Comparison of ENCODE assay signal across 29 cellular contexts in genomic region chr5:11491658-11492057, GRCh38.
"Had no signal": no experiment of that assay in that cellular context is flagged by ENCODE, and none has a peak within 500 bp of the region (broad histone marks: within the 10 kb centered on the region; RNA-seq: fewer than 3 reads in every experiment).

No MANE protein-coding gene starts in this region.

- H3K27me3 Mint-ChIP-seq: naive B cell; stimulated activated naive CD8-positive, alpha-beta T cell treated with anti-CD3 and anti-CD28 coated beads, Interleukin-15, amount 100 ng/mL, for 72 hours; type B pancreatic cell had no signal

- H3K27ac ChIP-seq: coronary artery, esophagus muscularis mucosa, heart right ventricle, left lung, neutrophil, pancreas, right atrium auricular region, testis, tibial artery had no signal

- DNase-seq: dermis blood vessel endothelial cell; effector memory CD4-positive, alpha-beta T cell; foreskin melanocyte; glutamatergic neuron; heart right ventricle; hippocampal formation; left cardiac atrium; left lung; mesenchymal stem cell; midbrain; naive B cell; pancreas; stimulated activated CD4-positive, alpha-beta T cell treated with anti-CD3 and anti-CD28 coated beads, Interleukin-12 subunit alpha, Interleukin-12 subunit beta, amount 100 ng/mL, for 4 hours; stimulated activated CD4-positive, alpha-beta T cell treated with anti-CD3 and anti-CD28 coated beads, Interleukin-1b, Interleukin-23, amount 100 ng/mL, for 48 hours; stimulated activated CD4-positive, alpha-beta T cell treated with anti-CD3 and anti-CD28 coated beads, Interleukin-4, amount 100 ng/mL, for 1 hour; stimulated activated CD8-positive, alpha-beta memory T cell treated with anti-CD3 and anti-CD28 coated beads, Interleukin-4, amount 100 ng/mL, for 48 hours; stimulated activated naive CD4-positive, alpha-beta T cell; stimulated activated naive CD8-positive, alpha-beta T cell treated with anti-CD3 and anti-CD28 coated beads, Interleukin-15, amount 100 ng/mL, for 72 hours; testis; tibial artery had no signal

- H3K4me3 Mint-ChIP-seq: naive B cell; natural killer cell treated with Interleukin-12 subunit alpha and Interleukin-12 subunit beta and Interleukin-15 and Interleukin-18, amount 100 ng/mL, for 72 hours; neural crest cell; stimulated activated naive CD8-positive, alpha-beta T cell treated with anti-CD3 and anti-CD28 coated beads, Interleukin-15, amount 100 ng/mL, for 72 hours; type B pancreatic cell had no signal

- H3K36me3 ChIP-seq: esophagus muscularis mucosa, heart right ventricle, left lung, neutrophil, pancreas, right atrium auricular region, tibial artery had no signal

- H3K4me1 Mint-ChIP-seq: naive B cell; neural crest cell; stimulated activated naive CD8-positive, alpha-beta T cell treated with anti-CD3 and anti-CD28 coated beads, Interleukin-15, amount 100 ng/mL, for 72 hours had no signal

- H3K36me3 Mint-ChIP-seq: naive B cell; natural killer cell treated with Interleukin-12 subunit alpha and Interleukin-12 subunit beta and Interleukin-15 and Interleukin-18, amount 100 ng/mL, for 72 hours; type B pancreatic cell had no signal

- ATAC-seq: heart right ventricle; left cardiac atrium; left lung; natural killer cell treated with Interleukin-12 subunit alpha and Interleukin-12 subunit beta and Interleukin-15 and Interleukin-18, amount 100 ng/mL, for 72 hours; pancreas; sciatic nerve; stimulated activated naive CD8-positive, alpha-beta T cell treated with anti-CD3 and anti-CD28 coated beads, Interleukin-15, amount 100 ng/mL, for 72 hours had no signal

- H3K27ac Mint-ChIP-seq: naive B cell; natural killer cell treated with Interleukin-12 subunit alpha and Interleukin-12 subunit beta and Interleukin-15 and Interleukin-18, amount 100 ng/mL, for 72 hours; stimulated activated naive CD8-positive, alpha-beta T cell treated with anti-CD3 and anti-CD28 coated beads, Interleukin-15, amount 100 ng/mL, for 72 hours; type B pancreatic cell had no signal

- H3K4me3 ChIP-seq: coronary artery, esophagus muscularis mucosa, heart right ventricle, left lung, pancreas, right atrium auricular region, smooth muscle cell, testis, tibial artery had no signal

- H3K9me3 ChIP-seq: esophagus muscularis mucosa, heart right ventricle, left lung, neutrophil, pancreas, right atrium auricular region, testis, tibial artery had no signal

- H3K9me3 Mint-ChIP-seq: natural killer cell treated with Interleukin-12 subunit alpha and Interleukin-12 subunit beta and Interleukin-15 and Interleukin-18, amount 100 ng/mL, for 72 hours; neural crest cell; stimulated activated naive CD8-positive, alpha-beta T cell treated with anti-CD3 and anti-CD28 coated beads, Interleukin-15, amount 100 ng/mL, for 72 hours; type B pancreatic cell had no signal
